1 cellular context compared by ENCODE assay signal in the genomic region with DNA sequence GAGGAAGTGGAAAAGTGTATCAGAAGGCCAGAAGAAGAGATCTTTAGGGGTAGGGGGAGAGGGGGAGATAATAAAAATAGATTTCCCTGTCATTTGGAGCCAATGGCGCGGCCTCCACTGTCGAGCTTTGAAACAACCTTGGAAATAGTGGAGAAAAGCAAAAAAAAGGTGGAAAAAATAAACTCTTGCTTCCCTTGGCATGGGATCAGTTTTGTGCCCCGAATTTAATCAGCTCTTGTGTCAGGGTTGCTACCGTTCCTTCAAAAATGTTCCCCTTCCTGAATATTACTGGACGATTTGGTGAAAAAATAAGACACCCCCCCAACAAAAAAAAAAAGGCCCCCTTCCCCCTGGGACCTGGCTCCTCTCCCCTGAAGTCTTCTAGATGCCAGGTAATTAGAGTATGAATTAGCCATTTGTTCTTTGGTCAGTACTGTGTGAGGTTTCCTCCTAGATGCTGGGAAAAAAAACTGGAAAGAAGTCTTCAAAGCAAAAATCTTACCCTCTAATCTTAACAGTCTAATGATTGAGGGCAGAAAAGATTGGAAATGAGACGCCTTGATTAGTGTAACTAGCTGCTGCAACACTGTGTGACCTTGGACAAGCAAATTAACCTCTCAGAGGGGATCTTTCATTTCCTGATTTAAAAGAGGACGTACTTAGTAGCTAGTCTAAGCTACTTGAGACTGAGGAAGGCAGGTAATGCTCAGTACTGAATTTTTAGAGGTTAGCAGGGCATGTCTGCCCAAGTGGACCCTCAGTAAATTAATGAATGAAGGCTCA.
A peak's percentile ranks its signal among the peaks of the same experiment; 100 is the strongest.
TF ChIP-seq lines count a peak whose summit lies in the region.

No MANE protein-coding gene starts in this region.

TF ChIP-seq in GM12878, 131 proteins besides CTCF, POLR2A, EP300 and RAD21 (continued from another document and continues in another):
- TF ChIP-seq, protein P1, sequence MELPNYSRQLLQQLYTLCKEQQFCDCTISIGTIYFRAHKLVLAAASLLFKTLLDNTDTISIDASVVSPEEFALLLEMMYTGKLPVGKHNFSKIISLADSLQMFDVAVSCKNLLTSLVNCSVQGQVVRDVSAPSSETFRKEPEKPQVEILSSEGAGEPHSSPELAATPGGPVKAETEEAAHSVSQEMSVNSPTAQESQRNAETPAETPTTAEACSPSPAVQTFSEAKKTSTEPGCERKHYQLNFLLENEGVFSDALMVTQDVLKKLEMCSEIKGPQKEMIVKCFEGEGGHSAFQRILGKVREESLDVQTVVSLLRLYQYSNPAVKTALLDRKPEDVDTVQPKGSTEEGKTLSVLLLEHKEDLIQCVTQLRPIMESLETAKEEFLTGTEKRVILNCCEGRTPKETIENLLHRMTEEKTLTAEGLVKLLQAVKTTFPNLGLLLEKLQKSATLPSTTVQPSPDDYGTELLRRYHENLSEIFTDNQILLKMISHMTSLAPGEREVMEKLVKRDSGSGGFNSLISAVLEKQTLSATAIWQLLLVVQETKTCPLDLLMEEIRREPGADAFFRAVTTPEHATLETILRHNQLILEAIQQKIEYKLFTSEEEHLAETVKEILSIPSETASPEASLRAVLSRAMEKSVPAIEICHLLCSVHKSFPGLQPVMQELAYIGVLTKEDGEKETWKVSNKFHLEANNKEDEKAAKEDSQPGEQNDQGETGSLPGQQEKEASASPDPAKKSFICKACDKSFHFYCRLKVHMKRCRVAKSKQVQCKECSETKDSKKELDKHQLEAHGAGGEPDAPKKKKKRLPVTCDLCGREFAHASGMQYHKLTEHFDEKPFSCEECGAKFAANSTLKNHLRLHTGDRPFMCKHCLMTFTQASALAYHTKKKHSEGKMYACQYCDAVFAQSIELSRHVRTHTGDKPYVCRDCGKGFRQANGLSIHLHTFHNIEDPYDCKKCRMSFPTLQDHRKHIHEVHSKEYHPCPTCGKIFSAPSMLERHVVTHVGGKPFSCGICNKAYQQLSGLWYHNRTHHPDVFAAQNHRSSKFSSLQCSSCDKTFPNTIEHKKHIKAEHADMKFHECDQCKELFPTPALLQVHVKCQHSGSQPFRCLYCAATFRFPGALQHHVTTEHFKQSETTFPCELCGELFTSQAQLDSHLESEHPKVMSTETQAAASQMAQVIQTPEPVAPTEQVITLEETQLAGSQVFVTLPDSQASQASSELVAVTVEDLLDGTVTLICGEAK (IDR thresholded peaks at IDR 0.05; ENCODE audit: borderline replicate concordance): no peak
- TF ChIP-seq HDAC6 (IDR thresholded peaks at IDR 0.05; ENCODE audit: unreplicated experiment): peak; percentile 2
- peak; percentile 47; the same call in 1 of the 2 replicates for TF ChIP-seq BMI1 (IDR thresholded peaks at IDR 0.05; ENCODE audit: borderline replicate concordance)
- no peak for TF ChIP-seq RCOR1 (conservative IDR thresholded peaks at IDR 0.05; ENCODE audit: low read depth, low read length)
- 0 out of 3 replicates have a peak, but pooled peaks have one; percentile 36 for TF ChIP-seq POU2F2 (IDR thresholded peaks at IDR 0.05; ENCODE audit: borderline replicate concordance, low read depth, low read length)
- TF ChIP-seq LARP7 (IDR thresholded peaks at IDR 0.05): 0 out of 2 replicates have a peak, but pooled peaks have one; percentile 41
- peak; percentile 45; the same call in 1 of the 2 replicates for TF ChIP-seq CREM (IDR thresholded peaks at IDR 0.05; ENCODE audit: low read depth)
- no peak for TF ChIP-seq BHLHE40 (IDR thresholded peaks at IDR 0.05; ENCODE audit: borderline replicate concordance in 1 of 2, low read depth in 2 of 2, low read length in 1 of 2)
- TF ChIP-seq PAX8 (IDR thresholded peaks at IDR 0.05): peak; percentile 95
- TF ChIP-seq, protein P2, sequence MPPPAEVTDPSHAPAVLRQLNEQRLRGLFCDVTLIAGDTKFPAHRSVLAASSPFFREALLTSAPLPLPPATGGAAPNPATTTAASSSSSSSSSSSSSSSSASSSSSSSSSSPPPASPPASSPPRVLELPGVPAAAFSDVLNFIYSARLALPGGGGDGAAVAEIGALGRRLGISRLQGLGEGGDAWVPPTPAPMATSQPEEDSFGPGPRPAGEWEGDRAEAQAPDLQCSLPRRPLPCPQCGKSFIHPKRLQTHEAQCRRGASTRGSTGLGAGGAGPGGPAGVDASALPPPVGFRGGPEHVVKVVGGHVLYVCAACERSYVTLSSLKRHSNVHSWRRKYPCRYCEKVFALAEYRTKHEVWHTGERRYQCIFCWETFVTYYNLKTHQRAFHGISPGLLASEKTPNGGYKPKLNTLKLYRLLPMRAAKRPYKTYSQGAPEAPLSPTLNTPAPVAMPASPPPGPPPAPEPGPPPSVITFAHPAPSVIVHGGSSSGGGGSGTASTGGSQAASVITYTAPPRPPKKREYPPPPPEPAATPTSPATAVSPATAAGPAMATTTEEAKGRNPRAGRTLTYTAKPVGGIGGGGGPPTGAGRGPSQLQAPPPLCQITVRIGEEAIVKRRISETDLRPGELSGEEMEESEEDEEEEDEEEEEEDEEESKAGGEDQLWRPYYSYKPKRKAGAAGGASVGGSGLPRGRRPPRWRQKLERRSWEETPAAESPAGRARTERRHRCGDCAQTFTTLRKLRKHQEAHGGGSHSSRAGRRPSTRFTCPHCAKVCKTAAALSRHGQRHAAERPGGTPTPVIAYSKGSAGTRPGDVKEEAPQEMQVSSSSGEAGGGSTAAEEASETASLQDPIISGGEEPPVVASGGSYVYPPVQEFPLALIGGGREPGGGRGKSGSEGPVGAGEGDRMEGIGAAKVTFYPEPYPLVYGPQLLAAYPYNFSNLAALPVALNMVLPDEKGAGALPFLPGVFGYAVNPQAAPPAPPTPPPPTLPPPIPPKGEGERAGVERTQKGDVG (CRISPR knock-in tag; IDR thresholded peaks at IDR 0.05): 0 out of 2 replicates have a peak, but pooled peaks have one; percentile 22
- TF ChIP-seq STAT3 (IDR thresholded peaks at IDR 0.05; ENCODE audit: low read depth, low read length): no peak
- TF ChIP-seq, protein P3, sequence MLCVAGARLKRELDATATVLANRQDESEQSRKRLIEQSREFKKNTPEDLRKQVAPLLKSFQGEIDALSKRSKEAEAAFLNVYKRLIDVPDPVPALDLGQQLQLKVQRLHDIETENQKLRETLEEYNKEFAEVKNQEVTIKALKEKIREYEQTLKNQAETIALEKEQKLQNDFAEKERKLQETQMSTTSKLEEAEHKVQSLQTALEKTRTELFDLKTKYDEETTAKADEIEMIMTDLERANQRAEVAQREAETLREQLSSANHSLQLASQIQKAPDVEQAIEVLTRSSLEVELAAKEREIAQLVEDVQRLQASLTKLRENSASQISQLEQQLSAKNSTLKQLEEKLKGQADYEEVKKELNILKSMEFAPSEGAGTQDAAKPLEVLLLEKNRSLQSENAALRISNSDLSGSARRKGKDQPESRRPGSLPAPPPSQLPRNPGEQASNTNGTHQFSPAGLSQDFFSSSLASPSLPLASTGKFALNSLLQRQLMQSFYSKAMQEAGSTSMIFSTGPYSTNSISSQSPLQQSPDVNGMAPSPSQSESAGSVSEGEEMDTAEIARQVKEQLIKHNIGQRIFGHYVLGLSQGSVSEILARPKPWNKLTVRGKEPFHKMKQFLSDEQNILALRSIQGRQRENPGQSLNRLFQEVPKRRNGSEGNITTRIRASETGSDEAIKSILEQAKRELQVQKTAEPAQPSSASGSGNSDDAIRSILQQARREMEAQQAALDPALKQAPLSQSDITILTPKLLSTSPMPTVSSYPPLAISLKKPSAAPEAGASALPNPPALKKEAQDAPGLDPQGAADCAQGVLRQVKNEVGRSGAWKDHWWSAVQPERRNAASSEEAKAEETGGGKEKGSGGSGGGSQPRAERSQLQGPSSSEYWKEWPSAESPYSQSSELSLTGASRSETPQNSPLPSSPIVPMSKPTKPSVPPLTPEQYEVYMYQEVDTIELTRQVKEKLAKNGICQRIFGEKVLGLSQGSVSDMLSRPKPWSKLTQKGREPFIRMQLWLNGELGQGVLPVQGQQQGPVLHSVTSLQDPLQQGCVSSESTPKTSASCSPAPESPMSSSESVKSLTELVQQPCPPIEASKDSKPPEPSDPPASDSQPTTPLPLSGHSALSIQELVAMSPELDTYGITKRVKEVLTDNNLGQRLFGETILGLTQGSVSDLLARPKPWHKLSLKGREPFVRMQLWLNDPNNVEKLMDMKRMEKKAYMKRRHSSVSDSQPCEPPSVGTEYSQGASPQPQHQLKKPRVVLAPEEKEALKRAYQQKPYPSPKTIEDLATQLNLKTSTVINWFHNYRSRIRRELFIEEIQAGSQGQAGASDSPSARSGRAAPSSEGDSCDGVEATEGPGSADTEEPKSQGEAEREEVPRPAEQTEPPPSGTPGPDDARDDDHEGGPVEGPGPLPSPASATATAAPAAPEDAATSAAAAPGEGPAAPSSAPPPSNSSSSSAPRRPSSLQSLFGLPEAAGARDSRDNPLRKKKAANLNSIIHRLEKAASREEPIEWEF (IDR thresholded peaks at IDR 0.05; ENCODE audit: insufficient replicate concordance, low read depth, low read length): no peak
- no peak for TF ChIP-seq MEF2A (IDR thresholded peaks at IDR 0.05; ENCODE audit: insufficient read depth, low read depth, low read length)
- TF ChIP-seq RFX5 (IDR thresholded peaks at IDR 0.05; ENCODE audit: low read depth, low read length): peak; percentile 52; the same call in 1 of the 2 replicates
- no peak for TF ChIP-seq NFXL1 (IDR thresholded peaks at IDR 0.05; ENCODE audit: borderline replicate concordance)
- peak; percentile 28; the same call in 1 of the 2 replicates for TF ChIP-seq BACH1 (IDR thresholded peaks at IDR 0.05; ENCODE audit: borderline replicate concordance)
- TF ChIP-seq ZSCAN29 (IDR thresholded peaks at IDR 0.05): no peak
- TF ChIP-seq RAD51 (IDR thresholded peaks at IDR 0.05): 0 out of 2 replicates have a peak, but pooled peaks have one; percentile 7
- TF ChIP-seq SMAD5 (IDR thresholded peaks at IDR 0.05; ENCODE audit: low read depth): peak; percentile 41; the same call in 1 of the 2 replicates
- TF ChIP-seq PML (IDR thresholded peaks at IDR 0.05; ENCODE audit: low read length): no peak; the same call in 1 of the 2 replicates
- no peak for TF ChIP-seq KLF5 (IDR thresholded peaks at IDR 0.05; ENCODE audit: partially characterized antibody)
- TF ChIP-seq MEF2B (IDR thresholded peaks at IDR 0.05; ENCODE audit: partially characterized antibody, poor library complexity, severe bottlenecking): no peak
- TF ChIP-seq BRCA1 (IDR thresholded peaks at IDR 0.05; ENCODE audit: low read depth, low read length): no peak
- TF ChIP-seq, protein P4, sequence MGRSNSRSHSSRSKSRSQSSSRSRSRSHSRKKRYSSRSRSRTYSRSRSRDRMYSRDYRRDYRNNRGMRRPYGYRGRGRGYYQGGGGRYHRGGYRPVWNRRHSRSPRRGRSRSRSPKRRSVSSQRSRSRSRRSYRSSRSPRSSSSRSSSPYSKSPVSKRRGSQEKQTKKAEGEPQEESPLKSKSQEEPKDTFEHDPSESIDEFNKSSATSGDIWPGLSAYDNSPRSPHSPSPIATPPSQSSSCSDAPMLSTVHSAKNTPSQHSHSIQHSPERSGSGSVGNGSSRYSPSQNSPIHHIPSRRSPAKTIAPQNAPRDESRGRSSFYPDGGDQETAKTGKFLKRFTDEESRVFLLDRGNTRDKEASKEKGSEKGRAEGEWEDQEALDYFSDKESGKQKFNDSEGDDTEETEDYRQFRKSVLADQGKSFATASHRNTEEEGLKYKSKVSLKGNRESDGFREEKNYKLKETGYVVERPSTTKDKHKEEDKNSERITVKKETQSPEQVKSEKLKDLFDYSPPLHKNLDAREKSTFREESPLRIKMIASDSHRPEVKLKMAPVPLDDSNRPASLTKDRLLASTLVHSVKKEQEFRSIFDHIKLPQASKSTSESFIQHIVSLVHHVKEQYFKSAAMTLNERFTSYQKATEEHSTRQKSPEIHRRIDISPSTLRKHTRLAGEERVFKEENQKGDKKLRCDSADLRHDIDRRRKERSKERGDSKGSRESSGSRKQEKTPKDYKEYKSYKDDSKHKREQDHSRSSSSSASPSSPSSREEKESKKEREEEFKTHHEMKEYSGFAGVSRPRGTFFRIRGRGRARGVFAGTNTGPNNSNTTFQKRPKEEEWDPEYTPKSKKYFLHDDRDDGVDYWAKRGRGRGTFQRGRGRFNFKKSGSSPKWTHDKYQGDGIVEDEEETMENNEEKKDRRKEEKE (IDR thresholded peaks at IDR 0.05): no peak
- TF ChIP-seq CBFB (IDR thresholded peaks at IDR 0.05; ENCODE audit: low read depth): no peak
- TF ChIP-seq CREB1 (IDR thresholded peaks at IDR 0.05; ENCODE audit: low read depth): 0 out of 2 replicates have a peak, but pooled peaks have one; percentile 28
- TF ChIP-seq EED (IDR thresholded peaks at IDR 0.05; ENCODE audit: low read depth): no peak
- no peak for TF ChIP-seq NRF1 (conservative IDR thresholded peaks at IDR 0.05; ENCODE audit: low read depth, low read length)
- no peak for TF ChIP-seq IRF4 (IDR thresholded peaks at IDR 0.05; ENCODE audit: low read depth, low read length)
- TF ChIP-seq POLR2AphosphoS2 (IDR thresholded peaks at IDR 0.05; ENCODE audit: low read depth, low read length): peak; percentile 33
- TF ChIP-seq, protein P5, sequence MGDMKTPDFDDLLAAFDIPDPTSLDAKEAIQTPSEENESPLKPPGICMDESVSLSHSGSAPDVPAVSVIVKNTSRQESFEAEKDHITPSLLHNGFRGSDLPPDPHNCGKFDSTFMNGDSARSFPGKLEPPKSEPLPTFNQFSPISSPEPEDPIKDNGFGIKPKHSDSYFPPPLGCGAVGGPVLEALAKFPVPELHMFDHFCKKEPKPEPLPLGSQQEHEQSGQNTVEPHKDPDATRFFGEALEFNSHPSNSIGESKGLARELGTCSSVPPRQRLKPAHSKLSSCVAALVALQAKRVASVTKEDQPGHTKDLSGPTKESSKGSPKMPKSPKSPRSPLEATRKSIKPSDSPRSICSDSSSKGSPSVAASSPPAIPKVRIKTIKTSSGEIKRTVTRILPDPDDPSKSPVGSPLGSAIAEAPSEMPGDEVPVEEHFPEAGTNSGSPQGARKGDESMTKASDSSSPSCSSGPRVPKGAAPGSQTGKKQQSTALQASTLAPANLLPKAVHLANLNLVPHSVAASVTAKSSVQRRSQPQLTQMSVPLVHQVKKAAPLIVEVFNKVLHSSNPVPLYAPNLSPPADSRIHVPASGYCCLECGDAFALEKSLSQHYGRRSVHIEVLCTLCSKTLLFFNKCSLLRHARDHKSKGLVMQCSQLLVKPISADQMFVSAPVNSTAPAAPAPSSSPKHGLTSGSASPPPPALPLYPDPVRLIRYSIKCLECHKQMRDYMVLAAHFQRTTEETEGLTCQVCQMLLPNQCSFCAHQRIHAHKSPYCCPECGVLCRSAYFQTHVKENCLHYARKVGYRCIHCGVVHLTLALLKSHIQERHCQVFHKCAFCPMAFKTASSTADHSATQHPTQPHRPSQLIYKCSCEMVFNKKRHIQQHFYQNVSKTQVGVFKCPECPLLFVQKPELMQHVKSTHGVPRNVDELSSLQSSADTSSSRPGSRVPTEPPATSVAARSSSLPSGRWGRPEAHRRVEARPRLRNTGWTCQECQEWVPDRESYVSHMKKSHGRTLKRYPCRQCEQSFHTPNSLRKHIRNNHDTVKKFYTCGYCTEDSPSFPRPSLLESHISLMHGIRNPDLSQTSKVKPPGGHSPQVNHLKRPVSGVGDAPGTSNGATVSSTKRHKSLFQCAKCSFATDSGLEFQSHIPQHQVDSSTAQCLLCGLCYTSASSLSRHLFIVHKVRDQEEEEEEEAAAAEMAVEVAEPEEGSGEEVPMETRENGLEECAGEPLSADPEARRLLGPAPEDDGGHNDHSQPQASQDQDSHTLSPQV (IDR thresholded peaks at IDR 0.05): 0 out of 2 replicates have a peak, but pooled peaks have one; percentile 5
- TF ChIP-seq ZNF207 (IDR thresholded peaks at IDR 0.05; ENCODE audit: borderline replicate concordance): no peak
- TF ChIP-seq, protein P6, sequence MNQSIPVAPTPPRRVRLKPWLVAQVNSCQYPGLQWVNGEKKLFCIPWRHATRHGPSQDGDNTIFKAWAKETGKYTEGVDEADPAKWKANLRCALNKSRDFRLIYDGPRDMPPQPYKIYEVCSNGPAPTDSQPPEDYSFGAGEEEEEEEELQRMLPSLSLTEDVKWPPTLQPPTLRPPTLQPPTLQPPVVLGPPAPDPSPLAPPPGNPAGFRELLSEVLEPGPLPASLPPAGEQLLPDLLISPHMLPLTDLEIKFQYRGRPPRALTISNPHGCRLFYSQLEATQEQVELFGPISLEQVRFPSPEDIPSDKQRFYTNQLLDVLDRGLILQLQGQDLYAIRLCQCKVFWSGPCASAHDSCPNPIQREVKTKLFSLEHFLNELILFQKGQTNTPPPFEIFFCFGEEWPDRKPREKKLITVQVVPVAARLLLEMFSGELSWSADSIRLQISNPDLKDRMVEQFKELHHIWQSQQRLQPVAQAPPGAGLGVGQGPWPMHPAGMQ (IDR thresholded peaks at IDR 0.05; ENCODE audit: borderline replicate concordance): no peak
